8 cellular contexts compared by ENCODE assay signal in the genomic region with DNA sequence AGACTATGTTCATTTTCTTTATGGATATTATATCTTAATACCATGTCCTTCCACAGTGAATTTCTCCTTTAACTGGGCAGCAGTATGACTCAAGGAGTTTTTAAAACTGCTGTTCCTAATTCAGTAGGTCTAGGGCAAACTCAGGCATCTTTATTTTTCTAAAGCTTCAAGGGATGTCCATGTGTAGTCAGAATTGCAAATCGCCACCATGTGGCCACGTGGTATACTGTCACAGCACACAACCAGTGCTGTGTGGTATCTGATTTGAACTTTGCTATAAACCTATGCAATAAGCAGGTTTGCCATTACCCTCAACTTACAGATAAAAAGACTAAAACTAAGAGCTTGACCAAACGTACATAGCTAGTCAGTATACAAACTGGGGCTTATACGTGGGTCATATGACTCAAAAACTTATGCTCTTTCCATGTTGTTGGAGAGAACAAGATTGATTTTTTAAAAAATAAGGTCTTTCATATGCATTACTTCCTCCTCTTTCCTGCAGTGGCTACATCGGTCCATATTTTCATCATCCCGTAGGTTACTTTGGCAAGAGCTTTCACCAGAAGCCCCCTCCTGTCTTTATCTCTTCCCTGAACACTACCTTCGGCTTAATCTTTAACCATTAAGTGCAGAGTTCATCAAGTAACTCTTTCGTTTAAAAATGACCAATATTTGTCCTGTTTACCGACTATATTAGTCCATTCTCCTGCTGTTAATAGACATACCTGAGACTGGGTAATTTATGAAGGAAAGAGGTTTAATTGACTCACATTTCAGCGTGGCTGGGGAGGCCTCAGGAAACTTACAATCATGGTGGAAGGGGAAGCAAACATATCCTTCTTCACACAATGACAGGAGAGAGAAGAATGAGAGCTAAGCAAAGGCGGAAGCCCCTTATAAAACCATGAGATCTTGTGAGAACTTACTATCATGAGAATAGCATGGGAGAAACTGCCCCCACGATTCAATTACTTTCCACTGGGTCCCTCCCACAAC. TPM values are rescaled to one million over a fixed set of nuclear protein-coding genes. Genes with fewer than 3 reads are reported as not detected.
A peak's percentile ranks its signal among the peaks of the same experiment; 100 is the strongest.
DNase-seq lines count a peak whose midpoint lies in the region; ATAC-seq and TF ChIP-seq lines count a peak whose summit lies in the region.

No MANE protein-coding gene starts in this region.

- H4K20me1 ChIP-seq in PC-3 (ENCODE audit: low read length), result no peaks in the 10 kb centered on the region

- DNase-seq in DMS53 (lab: John Stamatoyannopoulos, UW) (peak; percentile 83), PC-3 (peak; percentile 68), body of pancreas (peak; percentile 27 to 62 (median 37)), left kidney (ENCODE audit: low read depth, low spot score) (peak; percentile 68), upper lobe of left lung (no peak), H7 (no peak)

- H3K79me2 ChIP-seq in PC-3 (ENCODE audit: low read length), result no peaks in the 10 kb centered on the region

- no peak overlapping the region for H3K4me2 ChIP-seq in PC-3 (ENCODE audit: low read length)

- intact Hi-C loops in PC-3 (cut with micrococcal nuclease), result loop anchor here (1.0 to 5.0 kb wide), 2 partner anchors 227 to 403 kb away; no protein-coding TSS in a partner anchor
- intact Hi-C loops in body of pancreas (cut with DNase I), result no loop called here

- BruUV-seq in PC-3 (replicated peaks; lab: Mats Ljungman, UMichigan), result no TSS peak

- H3K4me1 ChIP-seq in PC-3 (ENCODE audit: insufficient read depth, low read length) (peaks cover 15% of the 10 kb centered on the region), body of pancreas (peaks cover 6% of the 10 kb centered on the region), upper lobe of left lung (peaks cover 0 to 7% (median 0%) of the 10 kb centered on the region in 4 donors)

- ATAC-seq in GM19397 (IDR thresholded peaks at IDR 0.05; ENCODE audit: unreplicated experiment), result peak; percentile 82
- ATAC-seq in HG03196 (IDR thresholded peaks at IDR 0.05; ENCODE audit: unreplicated experiment), result peak; percentile 84
- ATAC-seq in PC-3, result peak; percentile 90
- ATAC-seq in body of pancreas, result peak; percentile 58
- peak; percentile 57 to 61 for ATAC-seq in upper lobe of left lung (ENCODE audit: low FRiP score in 2 of 2)

- H3F3A ChIP-seq in PC-3 (ENCODE audit: low read length, unreplicated experiment), result no peaks in the 10 kb centered on the region

- H3K36me3 ChIP-seq in PC-3 (ENCODE audit: low read depth, low read length) (no peaks in the 10 kb centered on the region), body of pancreas (replicated peaks in 1 of 2; ENCODE audit: insufficient read depth in 1 of 2, low read depth in 2 of 2) (no peaks in the 10 kb centered on the region), upper lobe of left lung (no peaks in the 10 kb centered on the region), H7 (replicated peaks; ENCODE audit: control insufficient read depth, insufficient read depth, low read length) (no peaks in the 10 kb centered on the region)

- TF ChIP-seq EP300 in upper lobe of left lung (IDR thresholded peaks at IDR 0.05), result no peak

- H3K27me3 ChIP-seq in PC-3 (ENCODE audit: low read length), result peaks cover under 1% of the 10 kb centered on the region; the same call in 1 of the 2 replicates
- no peaks in the 10 kb centered on the region for H3K27me3 ChIP-seq in body of pancreas
- no peaks in the 10 kb centered on the region for H3K27me3 ChIP-seq in upper lobe of left lung
- H3K27me3 ChIP-seq in H7 (ENCODE audit: control insufficient read depth, insufficient read depth, low read length), result no peaks in the 10 kb centered on the region; the same call in 1 of the 2 replicates

- POLR2A ChIA-PET in PC-3 (lab: Charles Lee; ENCODE audit: unreplicated experiment), result no interaction called here

- no peak overlapping the region for H3K27ac ChIP-seq in PC-3 (ENCODE audit: low read length)
- no peak overlapping the region for H3K27ac ChIP-seq in body of pancreas
- H3K27ac ChIP-seq in upper lobe of left lung, result no peak overlapping the region

- H3K9me3 ChIP-seq in PC-3 (ENCODE audit: low read length) (no peaks in the 10 kb centered on the region), body of pancreas (no peaks in the 10 kb centered on the region), upper lobe of left lung (no peaks in the 10 kb centered on the region)

- H3K4me3 ChIP-seq in PC-3 (ENCODE audit: low read length) (no peak overlapping the region), body of pancreas (no peak overlapping the region), upper lobe of left lung (no peak overlapping the region), H7 (ENCODE audit: insufficient read depth, low read depth, low read length) (no peak overlapping the region)

- WGBS in body of pancreas, 2 donors, result 14 to 23% methylated on average over 12 of the region's 12 CpGs
- 39 to 49% methylated on average over 12 of the region's 12 CpGs for WGBS in upper lobe of left lung, 2 donors

- TF ChIP-seq CTCF in PC-3 (conservative IDR thresholded peaks at IDR 0.05; ENCODE audit: low read depth, low read length), result peak; percentile 69
- TF ChIP-seq CTCF in body of pancreas (IDR thresholded peaks at IDR 0.05), result peak; percentile 30 to 59 (median 42)
- peak; percentile 38 to 55 (median 43) for TF ChIP-seq CTCF in upper lobe of left lung (IDR thresholded peaks at IDR 0.05)

- no peaks in the 10 kb centered on the region for H3K9me2 ChIP-seq in PC-3 (replicated peaks; ENCODE audit: low read length)

- no peak overlapping the region for H2AFZ ChIP-seq in PC-3 (ENCODE audit: low read length)

- H3K9ac ChIP-seq in PC-3 (ENCODE audit: low read length), result no peak overlapping the region

- CTCF ChIA-PET in PC-3 (lab: Charles Lee), result interaction anchor here (0.6 to 1.1 kb wide), 3 partner anchors 38 to 227 kb away, joined by 4 to 5 read pairs (median 5); no protein-coding TSS in a partner anchor

- no peak for TF ChIP-seq POLR2A in body of pancreas (IDR thresholded peaks at IDR 0.05)
- TF ChIP-seq POLR2A in upper lobe of left lung (IDR thresholded peaks at IDR 0.05), result no peak

RNA-seq across cellular contexts. Expression of a gene that starts 8.0 kb away (rescaled TPM):
- 39.7 and 48.3 TPM in 2 replicates for total RNA-seq in PC-3 (2014; rRNA removed)
- 10 to 100 TPM; 23.1 to 37.1 TPM for total RNA-seq in body of pancreas
- total RNA-seq in upper lobe of left lung, result 10 to 100 TPM; 19.9 to 97.8 (median 51.6) TPM
- 42.5 and 52.2 TPM in 2 replicates for total RNA-seq in H7 (2014; rRNA removed; shearing (Covaris generic))

RNA-seq across cellular contexts. Expression of a gene that starts 32.0 kb away (rescaled TPM):
- total RNA-seq in PC-3 (2014; rRNA removed) (43.7 and 50.3 TPM in 2 replicates), body of pancreas (10 to 100 TPM; 15.6 to 20.4 TPM), upper lobe of left lung (10 to 100 TPM in 5 of 6 donors, 1 to 10 TPM in 1; 7.6 to 31.4 (median 13.1) TPM)
- 49.8 and 58.9 TPM in 2 replicates for total RNA-seq in H7 (2014; rRNA removed; shearing (Covaris generic))

Comparison
In these comparisons a context has a peak if more than half of its experiments do, and no peak if none do; other contexts are left out.
1. DNase-seq: peak in DMS53 (single experiment), PC-3 (single experiment), body of pancreas (4 of 4) and left kidney (single experiment); none in upper lobe of left lung (0 of 2) and H7 (single experiment).
2. Peak in every context shown above with its lines, with median percentiles within 50 percentile points of each other: ATAC-seq and CTCF ChIP-seq.